Comparison of ENCODE assay signal across 9 cellular contexts in the genomic region with DNA sequence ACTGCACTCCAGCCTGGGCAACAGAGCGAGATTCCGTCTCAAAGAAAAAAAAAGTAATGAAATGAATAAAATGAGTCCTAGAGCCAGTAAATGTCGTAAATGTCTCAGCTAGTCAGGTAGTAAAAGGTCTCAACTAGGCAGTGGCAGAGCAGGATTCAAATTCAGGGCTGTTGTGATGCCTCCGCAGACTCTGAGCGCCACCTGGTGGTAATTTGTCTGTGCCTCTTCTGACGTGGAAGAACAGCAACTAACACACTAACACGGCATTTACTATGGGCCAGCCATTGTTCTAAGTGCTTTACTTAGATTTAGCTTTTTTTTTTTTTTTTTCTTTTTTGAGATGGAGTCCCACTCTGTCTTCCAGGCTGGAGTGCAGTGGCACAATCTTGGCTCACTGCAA. TPM values are rescaled to one million over a fixed set of nuclear protein-coding genes. Genes with fewer than 3 reads are reported as not detected.
DNase-seq lines count a peak whose midpoint lies in the region; ATAC-seq and TF ChIP-seq lines count a peak whose summit lies in the region.
"Had no signal": no experiment of that assay in that cellular context is flagged by ENCODE, and none has a peak within 500 bp of the region (broad histone marks: within the 10 kb centered on the region; RNA-seq: fewer than 3 reads in every experiment).

No MANE protein-coding gene starts in this region.

- ATAC-seq in RWPE2 (ENCODE audit: low read depth) (peak; percentile 85), omental fat pad (ENCODE audit: low FRiP score) (no peak), thoracic aorta (ENCODE audit: insufficient number of reproducible peaks, low FRiP score, low read depth) (peak; percentile 50), HG03565 (IDR thresholded peaks at IDR 0.05; ENCODE audit: unreplicated experiment) (no peak)

- H3K27ac ChIP-seq in RWPE2 (ENCODE audit: poor library complexity, severe bottlenecking) (no peak overlapping the region), thoracic aorta (no peak overlapping the region)

- in situ Hi-C loops in Caki2 (cut with HindIII; ENCODE audit: low pct_unique_long_range_greater_than_20kb, low sequenced_read_pairs): no loop called here

- H3K27ac Mint-ChIP-seq in activated T-helper 1 cell treated with anti-CD3 and anti-CD28 coated beads, Interleukin-12 subunit alpha, Interleukin-12 subunit beta, Interleukin-2, Interleukin-4 antibody, amounts not matched to agents 30 ng/mL and 10 ng/mL and 1 ng/mL, durations not matched to agents 14 hours and 24 hours and 36 hours: no peak overlapping the region

- peaks cover 18% of the 10 kb centered on the region for H3K27me3 Mint-ChIP-seq in activated T-helper 1 cell treated with anti-CD3 and anti-CD28 coated beads, Interleukin-12 subunit alpha, Interleukin-12 subunit beta, Interleukin-2, Interleukin-4 antibody, amounts not matched to agents 30 ng/mL and 10 ng/mL and 1 ng/mL, durations not matched to agents 14 hours and 24 hours and 36 hours (ENCODE audit: insufficient read depth)

- H3K36me3 Mint-ChIP-seq in activated T-helper 1 cell treated with anti-CD3 and anti-CD28 coated beads, Interleukin-12 subunit alpha, Interleukin-12 subunit beta, Interleukin-2, Interleukin-4 antibody, amounts not matched to agents 30 ng/mL and 10 ng/mL and 1 ng/mL, durations not matched to agents 14 hours and 24 hours and 36 hours (ENCODE audit: low read depth): no peaks in the 10 kb centered on the region

- intact Hi-C loops in activated T-helper 1 cell treated with anti-CD3 and anti-CD28 coated beads, Interleukin-12 subunit alpha, Interleukin-12 subunit beta, Interleukin-2, Interleukin-4 antibody, amounts not matched to agents 30 ng/mL and 10 ng/mL and 1 ng/mL, durations not matched to agents 14 hours and 24 hours and 36 hours (cut with micrococcal nuclease): loop anchor here (1.0 to 5.0 kb wide), 4 partner anchors 18 to 482 kb away; no protein-coding TSS in a partner anchor

- no peaks in the 10 kb centered on the region for H3K9me3 ChIP-seq in RWPE2 (ENCODE audit: severe bottlenecking)
- H3K9me3 ChIP-seq in thoracic aorta: no peaks in the 10 kb centered on the region

- H3K4me1 Mint-ChIP-seq in activated T-helper 1 cell treated with anti-CD3 and anti-CD28 coated beads, Interleukin-12 subunit alpha, Interleukin-12 subunit beta, Interleukin-2, Interleukin-4 antibody, amounts not matched to agents 30 ng/mL and 10 ng/mL and 1 ng/mL, durations not matched to agents 14 hours and 24 hours and 36 hours (ENCODE audit: low read depth): no peaks in the 10 kb centered on the region

- TF ChIP-seq CTCF in RWPE2 (IDR thresholded peaks at IDR 0.05; ENCODE audit: poor library complexity, severe bottlenecking): peak; percentile 87
- TF ChIP-seq CTCF in foreskin fibroblast (IDR thresholded peaks at IDR 0.05; ENCODE audit: low read depth, low read length): peak; percentile 81
- peak in 1 of 3 donors; percentile 18 for TF ChIP-seq CTCF in omental fat pad (IDR thresholded peaks at IDR 0.05)
- peak; percentile 77 for TF ChIP-seq CTCF in thoracic aorta (IDR thresholded peaks at IDR 0.05)

- H3K36me3 ChIP-seq in RWPE2 (ENCODE audit: low read depth) (no peaks in the 10 kb centered on the region), thoracic aorta (no peaks in the 10 kb centered on the region)

- DNase-seq in Caki2 (ENCODE audit: low read depth): peak; percentile 43
- peak; percentile 78 for DNase-seq in Jurkat, Clone E6-1 (ENCODE audit: low read depth, low spot score)
- peak; percentile 69 for DNase-seq in RWPE2 (ENCODE audit: low spot score)
- DNase-seq in activated T-helper 1 cell treated with anti-CD3 and anti-CD28 coated beads, Interleukin-12 subunit alpha, Interleukin-12 subunit beta, Interleukin-2, Interleukin-4 antibody, amounts not matched to agents 30 ng/mL and 10 ng/mL and 1 ng/mL, durations not matched to agents 14 hours and 24 hours and 36 hours (ENCODE audit: low spot score): peak; percentile 80
- peak; percentile 62 to 87 for DNase-seq in foreskin fibroblast
- peak; percentile 90 for DNase-seq in omental fat pad (ENCODE audit: low spot score)
- DNase-seq in thoracic aorta (ENCODE audit: low spot score): peak; percentile 65

- H3K27me3 ChIP-seq in RWPE2 (ENCODE audit: insufficient read depth, poor library complexity, severe bottlenecking) (no peaks in the 10 kb centered on the region), thoracic aorta (replicated peaks; ENCODE audit: insufficient read depth) (no peaks in the 10 kb centered on the region)

- H3K9me3 Mint-ChIP-seq in activated T-helper 1 cell treated with anti-CD3 and anti-CD28 coated beads, Interleukin-12 subunit alpha, Interleukin-12 subunit beta, Interleukin-2, Interleukin-4 antibody, amounts not matched to agents 30 ng/mL and 10 ng/mL and 1 ng/mL, durations not matched to agents 14 hours and 24 hours and 36 hours: no peaks in the 10 kb centered on the region

- no peak overlapping the region for H3K4me3 ChIP-seq in Jurkat, Clone E6-1 (ENCODE audit: low read length)
- H3K4me3 ChIP-seq in RWPE2 (ENCODE audit: severe bottlenecking) (no peak overlapping the region), foreskin fibroblast (ENCODE audit: low read depth in 1 of 2, low read length in 2 of 2) (no peak overlapping the region), thoracic aorta (no peak overlapping the region)

- no peak overlapping the region for H3K4me3 Mint-ChIP-seq in activated T-helper 1 cell treated with anti-CD3 and anti-CD28 coated beads, Interleukin-12 subunit alpha, Interleukin-12 subunit beta, Interleukin-2, Interleukin-4 antibody, amounts not matched to agents 30 ng/mL and 10 ng/mL and 1 ng/mL, durations not matched to agents 14 hours and 24 hours and 36 hours

- no peaks in the 10 kb centered on the region for H3K4me1 ChIP-seq in RWPE2 (ENCODE audit: insufficient read depth, poor library complexity, severe bottlenecking)
- H3K4me1 ChIP-seq in thoracic aorta (ENCODE audit: control insufficient read depth in 1 of 2, low read depth in 2 of 2): no peaks in the 10 kb centered on the region

RNA-seq across cellular contexts. Expression of a gene that starts 30.2 kb away (rescaled TPM):
- not detected in 2 replicates for total RNA-seq in Caki2 (2014; rRNA removed; shearing (Covaris generic); ENCODE audit: low replicate concordance)
- polyA plus RNA-seq in Jurkat, Clone E6-1 (2012; ENCODE audit: insufficient read depth, insufficient read length): not detected
- not detected in 2 replicates for total RNA-seq in activated T-helper 1 cell treated with anti-CD3 and anti-CD28 coated beads, Interleukin-12 subunit alpha, Interleukin-12 subunit beta, Interleukin-2, Interleukin-4 antibody, amounts not matched to agents 30 ng/mL and 10 ng/mL and 1 ng/mL, durations not matched to agents 14 hours and 24 hours and 36 hours
- total RNA-seq in omental fat pad: not detected
- not detected for total RNA-seq in thoracic aorta
- total RNA-seq: T-helper 1 cell treated with Interleukin-12 subunit alpha and Interleukin-12 subunit beta and Interleukin-4 antibody, amounts not matched to agents 30 ng/mL and 1 ng/mL, for 36 hours had no signal

RNA-seq across cellular contexts. Expression of a gene that starts 48.6 kb away (rescaled TPM):
- total RNA-seq in Caki2 (2014; rRNA removed; shearing (Covaris generic); ENCODE audit: low replicate concordance): 10.6 and 40.2 TPM in 2 replicates
- polyA plus RNA-seq in Jurkat, Clone E6-1 (2012; ENCODE audit: insufficient read depth, insufficient read length): 5.4 TPM
- total RNA-seq in activated T-helper 1 cell treated with anti-CD3 and anti-CD28 coated beads, Interleukin-12 subunit alpha, Interleukin-12 subunit beta, Interleukin-2, Interleukin-4 antibody, amounts not matched to agents 30 ng/mL and 10 ng/mL and 1 ng/mL, durations not matched to agents 14 hours and 24 hours and 36 hours: 0.60 and 0.73 TPM in 2 replicates
- total RNA-seq in omental fat pad (1 to 10 TPM in 3 of 4 donors, under 1 TPM in 1; 0.32 to 6.5 (median 5.5) TPM), thoracic aorta (10 to 100 TPM in 1 of 2 donors, 1 to 10 TPM in 1; 2.3 to 12.4 TPM)

RNA-seq across cellular contexts. Expression of a gene that starts 56.2 kb away (rescaled TPM):
- total RNA-seq in Caki2 (2014; rRNA removed; shearing (Covaris generic); ENCODE audit: low replicate concordance): not detected in 2 replicates
- polyA plus RNA-seq in Jurkat, Clone E6-1 (2012; ENCODE audit: insufficient read depth, insufficient read length): not detected
- total RNA-seq in activated T-helper 1 cell treated with anti-CD3 and anti-CD28 coated beads, Interleukin-12 subunit alpha, Interleukin-12 subunit beta, Interleukin-2, Interleukin-4 antibody, amounts not matched to agents 30 ng/mL and 10 ng/mL and 1 ng/mL, durations not matched to agents 14 hours and 24 hours and 36 hours: not detected in 2 replicates
- total RNA-seq in omental fat pad (not detected), thoracic aorta (not detected)
- total RNA-seq: T-helper 1 cell treated with Interleukin-12 subunit alpha and Interleukin-12 subunit beta and Interleukin-4 antibody, amounts not matched to agents 30 ng/mL and 1 ng/mL, for 36 hours had no signal

Comparison
In these comparisons a context has a peak if more than half of its experiments do, and no peak if none do; other contexts are left out.
1. ATAC-seq: peak in RWPE2 (single experiment) and thoracic aorta (single experiment); none in omental fat pad (single experiment) and HG03565 (single experiment).
2. Peak in every context shown above with its lines, with median percentiles within 50 percentile points of each other: DNase-seq.